1 cellular context compared by ENCODE assay signal in genomic region chr11:68939583-68940555, GRCh38.
TF ChIP-seq lines count a peak whose summit lies in the region.

No MANE protein-coding gene starts in this region.

TF ChIP-seq in SK-N-SH, 30 proteins besides CTCF, POLR2A, EP300 and RAD21 (continued from another document):
- no peak for TF ChIP-seq RCOR1 (IDR thresholded peaks at IDR 0.05; ENCODE audit: low read length)
- no peak for TF ChIP-seq RXRA (IDR thresholded peaks at IDR 0.05; ENCODE audit: borderline replicate concordance, low read depth)
- TF ChIP-seq TCF12 (IDR thresholded peaks at IDR 0.05): no peak
- no peak for TF ChIP-seq EZH2phosphoT487 (IDR thresholded peaks at IDR 0.05; ENCODE audit: borderline replicate concordance, low read depth)
- TF ChIP-seq FOSL2 (IDR thresholded peaks at IDR 0.05; ENCODE audit: borderline replicate concordance, low read depth): no peak
- no peak for TF ChIP-seq MEF2A (IDR thresholded peaks at IDR 0.05; ENCODE audit: borderline replicate concordance, low read depth)
- TF ChIP-seq YY1 (IDR thresholded peaks at IDR 0.05; ENCODE audit: low read depth): no peak
- no peak for TF ChIP-seq SIN3A (IDR thresholded peaks at IDR 0.05; ENCODE audit: borderline replicate concordance, low read depth, low read length)
- no peak for TF ChIP-seq USF2 (IDR thresholded peaks at IDR 0.05; ENCODE audit: borderline replicate concordance, low read depth, low read length)
- no peak for TF ChIP-seq SMC3 (IDR thresholded peaks at IDR 0.05; ENCODE audit: low read depth, low read length)
- TF ChIP-seq JUND (IDR thresholded peaks at IDR 0.05): no peak
- TF ChIP-seq ZBTB33 (IDR thresholded peaks at IDR 0.05; ENCODE audit: borderline replicate concordance, low read depth): no peak
- TF ChIP-seq REST (IDR thresholded peaks at IDR 0.05; ENCODE audit: low read depth, low read length): no peak
- no peak for TF ChIP-seq CHD2 (IDR thresholded peaks at IDR 0.05; ENCODE audit: low read length, partially characterized antibody)
